ENCODE assay signal across 8 cellular contexts in genomic region chr12:98646165-98646764, GRCh38. TPM values are rescaled to one million over a fixed set of nuclear protein-coding genes. Genes with fewer than 3 reads are reported as not detected.
DNase-seq lines count a peak whose midpoint lies in the region; ATAC-seq, FAIRE-seq and TF ChIP-seq lines count a peak whose summit lies in the region.

No MANE protein-coding gene starts in this region.

- POLR2A ChIA-PET in A549 (lab: Yijun Ruan, JAX) (interaction anchor here (1.3 kb wide), 1 partner anchor 53 kb away, joined by 3 read pairs; the partner anchor contains the start of gene SLC25A3), GM10248 (lab: Yijun Ruan, JAX) (no interaction called here)

- H3K36me3 Mint-ChIP-seq in glutamatergic neuron (ENCODE audit: unreplicated experiment): no peaks in the 10 kb centered on the region

- peak overlapping the region; percentile 79 for H3K4me2 ChIP-seq in A549
- peak overlapping the region; percentile 71 for H3K4me2 ChIP-seq in skeletal muscle satellite cell (ENCODE audit: low read length)

- ATAC-seq in A549: no peak
- no peak for ATAC-seq in GM19452 (IDR thresholded peaks at IDR 0.05; ENCODE audit: unreplicated experiment)

- H3K4me3 ChIP-seq in A549: peak overlapping the region; percentile 99
- H3K4me3 ChIP-seq in skeletal muscle satellite cell (ENCODE audit: low read length): peak overlapping the region; percentile 92

- TF ChIP-seq CTCF in A549 (IDR thresholded peaks at IDR 0.05): no peak
- peak; percentile 3 for TF ChIP-seq CTCF in GM13977 (IDR thresholded peaks at IDR 0.05; ENCODE audit: extremely low read depth, insufficient read depth, missing control alignments)
- TF ChIP-seq CTCF in VCaP (conservative IDR thresholded peaks at IDR 0.05): peak; percentile 40; the same call in 1 of the 2 replicates
- TF ChIP-seq CTCF in glutamatergic neuron (IDR thresholded peaks at IDR 0.05; ENCODE audit: partially characterized antibody, unreplicated experiment): no peak
- no peak for TF ChIP-seq CTCF in GM10248 (IDR thresholded peaks at IDR 0.05; ENCODE audit: control extremely low read depth, extremely low read depth, low read depth, missing control alignments)

- no peak overlapping the region for H3K27ac Mint-ChIP-seq in glutamatergic neuron (ENCODE audit: unreplicated experiment)

- H3K9me3 ChIP-seq in A549 (no peaks in the 10 kb centered on the region), skeletal muscle satellite cell (replicated peaks; ENCODE audit: low read length) (no peaks in the 10 kb centered on the region)

- H3K27me3 Mint-ChIP-seq in glutamatergic neuron (ENCODE audit: unreplicated experiment): peaks cover 6% of the 10 kb centered on the region

- in situ Hi-C loops in GM13977 (cut with MboI; ENCODE audit: low pct_unique_long_range_greater_than_20kb, low sequenced_read_pairs, unreplicated experiment): no loop called here

- DNase-seq in A549 (ENCODE audit: low read depth in 1 of 2, low spot score in 1 of 2): peak in 1 of 2 experiments; percentile 33
- DNase-seq in GM13977 (ENCODE audit: low spot score): no peak
- DNase-seq in glutamatergic neuron: no peak
- no peak for DNase-seq in NCI-H1092 treated with DMSO at 0.1 percent for 48 hours (lab: John Stamatoyannopoulos, UW)
- DNase-seq in GM10248 (ENCODE audit: extremely low spot score): no peak

- peaks cover 20% of the 10 kb centered on the region for H3K36me3 ChIP-seq in skeletal muscle satellite cell (ENCODE audit: insufficient read depth, low read length)

- no peaks in the 10 kb centered on the region for H3K4me1 Mint-ChIP-seq in glutamatergic neuron (ENCODE audit: low read depth, unreplicated experiment)

- H3K27ac ChIP-seq in A549: peak overlapping the region; percentile 78 to 93
- peak overlapping the region; percentile 74; the same call in 1 of the 2 replicates for H3K27ac ChIP-seq in VCaP

- peaks cover 7% of the 10 kb centered on the region for H3K9me3 Mint-ChIP-seq in glutamatergic neuron (ENCODE audit: unreplicated experiment)

- peak overlapping the region; percentile 94 for H3K4me3 Mint-ChIP-seq in glutamatergic neuron (ENCODE audit: unreplicated experiment)

- peak overlapping the region; percentile 94 for H3K9ac ChIP-seq in skeletal muscle satellite cell (ENCODE audit: low read depth, low read length)

- no peaks in the 10 kb centered on the region for H3K27me3 ChIP-seq in skeletal muscle satellite cell (ENCODE audit: control insufficient read depth, insufficient read depth, low read length)

- no peak for TF ChIP-seq EP300 in A549 (IDR thresholded peaks at IDR 0.05)

- no peak for FAIRE-seq in A549 (lab: Jason Lieb, UNC)

- TF ChIP-seq RAD21 in A549 (conservative IDR thresholded peaks at IDR 0.05 in 1 of 2, IDR thresholded peaks at IDR 0.05 in 1 of 2): no peak

- H3K4me1 ChIP-seq in A549: peaks cover 13% of the 10 kb centered on the region; the same call in 2 of the 3 replicates
- peaks cover 9% of the 10 kb centered on the region for H3K4me1 ChIP-seq in skeletal muscle satellite cell (ENCODE audit: control insufficient read depth, insufficient read depth, low read length)

- 4% methylated on average over 7 of the region's 7 CpGs for WGBS in A549 (ENCODE audit: missing lambda C conversion rate)

- no peak for TF ChIP-seq POLR2A in A549 (IDR thresholded peaks at IDR 0.05; ENCODE audit: low read length)

- CTCF ChIA-PET in A549 (lab: Yijun Ruan, JAX) (interaction anchor here (0.9 to 1.5 kb wide), 3 partner anchors 80 to 229 kb away, joined by 3 to 6 read pairs (median 3); no protein-coding TSS in a partner anchor), GM10248 (lab: Yijun Ruan, JAX) (interaction anchor here (1.0 kb wide), 1 partner anchor 39 kb away, joined by 4 read pairs; no protein-coding TSS in a partner anchor)

TF ChIP-seq in A549, 52 proteins besides CTCF, POLR2A, EP300 and RAD21 (continues in another document):
- no peak for TF ChIP-seq PHF8 (IDR thresholded peaks at IDR 0.05; ENCODE audit: borderline replicate concordance, low read depth)
- TF ChIP-seq USF2 (IDR thresholded peaks at IDR 0.05): no peak
- TF ChIP-seq MAZ (IDR thresholded peaks at IDR 0.05; ENCODE audit: borderline replicate concordance, low read depth, low read length): no peak
- TF ChIP-seq CHD4 (IDR thresholded peaks at IDR 0.05; ENCODE audit: borderline replicate concordance): no peak
- TF ChIP-seq FOSL2 (IDR thresholded peaks at IDR 0.05): no peak
- TF ChIP-seq FOSL2 (CRISPR knock-in tag; IDR thresholded peaks at IDR 0.05): no peak
- TF ChIP-seq HES2 (IDR thresholded peaks at IDR 0.05): no peak
- no peak for TF ChIP-seq NFE2L2 (conservative IDR thresholded peaks at IDR 0.05; ENCODE audit: low read length)
- TF ChIP-seq HOXB5 (CRISPR knock-in tag; IDR thresholded peaks at IDR 0.05): no peak
- no peak for TF ChIP-seq ZNF302 (CRISPR knock-in tag; IDR thresholded peaks at IDR 0.05)
- no peak for TF ChIP-seq KDM5A (IDR thresholded peaks at IDR 0.05)
- no peak for TF ChIP-seq REST (IDR thresholded peaks at IDR 0.05)
- no peak for TF ChIP-seq GATA3 (IDR thresholded peaks at IDR 0.05; ENCODE audit: borderline replicate concordance)
- no peak for TF ChIP-seq MAX (IDR thresholded peaks at IDR 0.05)

RNA-seq across cellular contexts. Expression of gene APAF1, which starts 1.2 kb away (rescaled TPM):
- polyA plus RNA-seq in A549 (2011; rRNA removed): 12.9 and 15.7 TPM in 2 replicates
- 3.8 and 5.2 TPM in 2 replicates for polyA plus RNA-seq in A549 (2012; cell fraction: cytosol; rRNA removed)
- 4.7 and 7.2 TPM in 2 replicates for polyA plus RNA-seq in A549 (2012; cell fraction: nucleus; rRNA removed)
- 12.4 to 13.2 TPM (median 13.0 TPM) in 3 replicates for polyA plus RNA-seq in A549 (2017; fragmentation: RNase III; extraction: RNeasy Plus Mini Kit Qiagen cat#74134 plus additional on column Dnase treatment)
- 8.3 and 10.2 TPM in 2 replicates for polyA minus RNA-seq in A549 (2011; rRNA and poly(A)+ RNA removed)
- total RNA-seq in glutamatergic neuron (ENCODE audit: unreplicated experiment): 20.8 TPM
- total RNA-seq in skeletal muscle satellite cell (2012; rRNA removed): 18.0 and 18.6 TPM in 2 replicates

RNA-seq across cellular contexts. Expression of gene IKBIP, which starts 1.7 kb away (rescaled TPM):
- polyA plus RNA-seq in A549 (2011; rRNA removed) (41.1 and 67.6 TPM in 2 replicates), A549 (2017; fragmentation: RNase III; extraction: RNeasy Plus Mini Kit Qiagen cat#74134 plus additional on column Dnase treatment) (58.7 to 59.3 TPM (median 59.1 TPM) in 3 replicates)
- 16.1 and 16.6 TPM in 2 replicates for polyA plus RNA-seq in A549 (2012; cell fraction: cytosol; rRNA removed)
- polyA plus RNA-seq in A549 (2012; cell fraction: nucleus; rRNA removed): 9.6 and 11.5 TPM in 2 replicates
- 3.9 and 4.0 TPM in 2 replicates for polyA minus RNA-seq in A549 (2011; rRNA and poly(A)+ RNA removed)
- 6.1 TPM for total RNA-seq in glutamatergic neuron (ENCODE audit: unreplicated experiment)
- total RNA-seq in skeletal muscle satellite cell (2012; rRNA removed): 86.4 and 86.7 TPM in 2 replicates

RNA-seq across cellular contexts. Expression of gene SLC25A3, which starts 52.8 kb away (rescaled TPM):
- polyA plus RNA-seq in A549 (2011; rRNA removed) (1,065 and 1,232 TPM in 2 replicates), A549 (2017; fragmentation: RNase III; extraction: RNeasy Plus Mini Kit Qiagen cat#74134 plus additional on column Dnase treatment) (755 to 799 TPM (median 790 TPM) in 3 replicates)
- 621 and 661 TPM in 2 replicates for polyA plus RNA-seq in A549 (2012; cell fraction: cytosol; rRNA removed)
- 923 and 1,290 TPM in 2 replicates for polyA plus RNA-seq in A549 (2012; cell fraction: nucleus; rRNA removed)
- 461 and 489 TPM in 2 replicates for polyA minus RNA-seq in A549 (2011; rRNA and poly(A)+ RNA removed)
- 481 TPM for total RNA-seq in glutamatergic neuron (ENCODE audit: unreplicated experiment)
- 808 and 845 TPM in 2 replicates for total RNA-seq in skeletal muscle satellite cell (2012; rRNA removed)

Comparison
In these comparisons a context has a peak if more than half of its experiments do, and no peak if none do; other contexts are left out.
1. CTCF ChIP-seq: peak in GM13977 (single experiment) and VCaP (single experiment); none in A549 (single experiment), glutamatergic neuron (single experiment) and GM10248 (single experiment).